In genomic region chr1:61560385-61560784, GRCh38 we compare ENCODE assay signal across 32 cellular contexts.
DNase-seq lines count a peak whose midpoint lies in the region; ATAC-seq, FAIRE-seq and TF ChIP-seq lines count a peak whose summit lies in the region.
"Had no signal": no experiment of that assay in that cellular context is flagged by ENCODE, and none has a peak within 500 bp of the region (broad histone marks: within the 10 kb centered on the region; RNA-seq: fewer than 3 reads in every experiment).

No MANE protein-coding gene starts in this region.

- POLR2A ChIA-PET in HepG2 (lab: Yijun Ruan, JAX): no interaction called here
- POLR2A ChIA-PET in A549 (lab: Yijun Ruan, JAX): interaction anchor here (0.6 kb wide), 1 partner anchor 303 kb away, joined by 9 read pairs; no protein-coding TSS in a partner anchor
- POLR2A ChIA-PET in K562 (lab: Yijun Ruan, JAX): no interaction called here

- H3K9ac ChIP-seq in HepG2 (ENCODE audit: insufficient read depth, low read depth, low read length) (no peak overlapping the region), K562 (ENCODE audit: insufficient read depth in 1 of 2, low read depth in 2 of 2, low read length in 2 of 2) (no peak overlapping the region)
- H3K9ac ChIP-seq: BLaER1; BLaER1 treated with 17β-estradiol and CSF1 and Interleukin-3, amounts not matched to agents 10 nM and 100 nM had no signal

- FAIRE-seq in HepG2 (lab: Jason Lieb, UNC) (no peak), A549 (lab: Jason Lieb, UNC) (no peak), K562 (lab: Jason Lieb, UNC) (no peak)
- FAIRE-seq: A204.1, D721Med had no signal

- H3K9me1 ChIP-seq in K562 (ENCODE audit: control insufficient read depth, insufficient read depth, low read length): no peaks in the 10 kb centered on the region

- CTCF ChIA-PET in HepG2 (lab: Yijun Ruan, JAX; ENCODE audit: low intra/inter-chr PET ratio, low total read pairs): no interaction called here
- CTCF ChIA-PET in A549 (lab: Yijun Ruan, JAX): no interaction called here
- CTCF ChIA-PET in K562 (lab: Yijun Ruan, JAX; ENCODE audit: low intra/inter-chr PET ratio): interaction anchor here (0.6 kb wide), 1 partner anchor 302 kb away, joined by 3 read pairs; no protein-coding TSS in a partner anchor

- DNase-seq in HepG2 (ENCODE audit: low spot score): no peak
- no peak for DNase-seq in right lobe of liver
- DNase-seq in A549 (ENCODE audit: low read depth in 1 of 2, low spot score in 1 of 2): no peak
- DNase-seq in K562 (ENCODE audit: extremely low read depth in 1 of 4, low spot score in 3 of 4): no peak
- no peak for DNase-seq in stomach
- DNase-seq: 8988T; ACHN; AML-193; BE2C; C1 segment of cervical spinal cord; Caco-2; Calu3; CD4-positive, alpha-beta memory T cell; CD4-positive, alpha-beta T cell; CD4-positive, CD25-positive, alpha-beta regulatory T cell; CD8-positive, alpha-beta memory T cell; CD8-positive, alpha-beta T cell; COR-L47; DMS 273 treated with DMSO at 0.1 percent for 48 hours; DMS153; DMS53; DMS79; DMS79 treated with DMSO at 0.1 percent for 48 hours; DND-41; EL had no signal

- BruUV-seq in HepG2 (replicated peaks; lab: Mats Ljungman, UMichigan) (no TSS peak), K562 (replicated peaks; lab: Mats Ljungman, UMichigan) (no TSS peak)

- H4K20me1 ChIP-seq in HepG2 (ENCODE audit: insufficient read depth, low read length) (no peaks in the 10 kb centered on the region), K562 (replicated peaks; ENCODE audit: control insufficient read depth, insufficient read depth, low read length) (no peaks in the 10 kb centered on the region)
- H4K20me1 ChIP-seq: BLaER1; BLaER1 treated with 17β-estradiol and CSF1 and Interleukin-3, amounts not matched to agents 10 nM and 100 nM had no signal

- no peaks in the 10 kb centered on the region for H3K4me1 ChIP-seq in HepG2 (ENCODE audit: insufficient read depth, low read length)
- no peaks in the 10 kb centered on the region for H3K4me1 ChIP-seq in right lobe of liver
- no peaks in the 10 kb centered on the region for H3K4me1 ChIP-seq in A549
- H3K4me1 ChIP-seq in K562 (replicated peaks in 1 of 2; ENCODE audit: control insufficient read depth in 2 of 2, insufficient read depth in 2 of 2, low read length in 2 of 2): no peaks in the 10 kb centered on the region
- no peaks in the 10 kb centered on the region for H3K4me1 ChIP-seq in stomach
- H3K4me1 ChIP-seq: BE2C; BLaER1; BLaER1 treated with 17β-estradiol and CSF1 and Interleukin-3, amounts not matched to agents 10 nM and 100 nM; Caco-2 had no signal

- H3K4me2 ChIP-seq in HepG2 (ENCODE audit: low read depth, low read length) (no peak overlapping the region), A549 (no peak overlapping the region), K562 (ENCODE audit: insufficient read depth, low read length) (no peak overlapping the region)
- H3K4me2 ChIP-seq: BLaER1; BLaER1 treated with 17β-estradiol and CSF1 and Interleukin-3, amounts not matched to agents 10 nM and 100 nM had no signal

- peaks cover under 1% of the 10 kb centered on the region; the same call in 1 of the 2 replicates for H3K9me3 ChIP-seq in HepG2 (ENCODE audit: low read length)
- H3K9me3 ChIP-seq in right lobe of liver: no peaks in the 10 kb centered on the region
- H3K9me3 ChIP-seq in A549: peaks cover 14% of the 10 kb centered on the region; the same call in 1 of the 3 replicates
- H3K9me3 ChIP-seq in K562 (replicated peaks; ENCODE audit: control insufficient read depth, insufficient read depth, low read depth, low read length): peaks cover 2% of the 10 kb centered on the region; the same call in 1 of the 2 replicates
- peaks cover 1 to 16% (median 9%) of the 10 kb centered on the region in 4 donors for H3K9me3 ChIP-seq in stomach
- H3K9me3 ChIP-seq: BE2C, Caco-2 had no signal

- in situ Hi-C loops in HepG2 (cut with HindIII; ENCODE audit: extremely low pct_ligation_motif_present, low pct_unique_long_range_greater_than_20kb): no loop called here
- in situ Hi-C loops in K562 (cut with MboI): no loop called here

- H3K27ac ChIP-seq in HepG2 (ENCODE audit: extremely low read length, insufficient read depth, low read length) (no peak overlapping the region), right lobe of liver (no peak overlapping the region), A549 (no peak overlapping the region), K562 (ENCODE audit: extremely low read depth, low read depth, low read length) (no peak overlapping the region), stomach (no peak overlapping the region)
- H3K27ac ChIP-seq: 22Rv1; BLaER1; BLaER1 treated with 17β-estradiol and CSF1 and Interleukin-3, amounts not matched to agents 10 nM and 100 nM; C4-2B had no signal

- WGBS in HepG2 (ENCODE audit: low lambda C conversion rate): 4% methylated on average over 2 of the region's 2 CpGs
- WGBS in right lobe of liver (ENCODE audit: insufficient coverage, low coverage, low lambda C conversion rate, missing lambda C conversion rate): 42% methylated on average over 2 of the region's 2 CpGs
- WGBS in A549 (ENCODE audit: missing lambda C conversion rate): 14% methylated on average over 2 of the region's 2 CpGs
- WGBS in K562 (ENCODE audit: insufficient coverage, low coverage, missing lambda C conversion rate): 0% methylated on average over 2 of the region's 2 CpGs
- WGBS in stomach, 5 donors: 76 to 87% (median 83%) methylated on average over 2 of the region's 2 CpGs

- TF ChIP-seq RAD21 in HepG2 (CRISPR knock-in tag; IDR thresholded peaks at IDR 0.05) (no peak), A549 (conservative IDR thresholded peaks at IDR 0.05 in 1 of 2, IDR thresholded peaks at IDR 0.05 in 1 of 2) (no peak), K562 (CRISPR knock-in tag; conservative IDR thresholded peaks at IDR 0.05 in 1 of 2, IDR thresholded peaks at IDR 0.05 in 1 of 2) (no peak)

- no peaks in the 10 kb centered on the region; a peak in 1 of 5 replicates for H3K27me3 ChIP-seq in HepG2 (ENCODE audit: control insufficient read depth in 1 of 2, insufficient read depth in 2 of 2, low read length in 2 of 2)
- no peaks in the 10 kb centered on the region for H3K27me3 ChIP-seq in right lobe of liver
- H3K27me3 ChIP-seq in K562 (ENCODE audit: control insufficient read depth in 2 of 2, insufficient read depth in 2 of 2, low read length in 2 of 2): no peaks in the 10 kb centered on the region
- no peaks in the 10 kb centered on the region for H3K27me3 ChIP-seq in stomach
- H3K27me3 ChIP-seq: BE2C; BLaER1; BLaER1 treated with 17β-estradiol and CSF1 and Interleukin-3, amounts not matched to agents 10 nM and 100 nM had no signal

- TF ChIP-seq CTCF in HepG2 (CRISPR knock-in tag; IDR thresholded peaks at IDR 0.05): no peak
- TF ChIP-seq CTCF in right lobe of liver (IDR thresholded peaks at IDR 0.05): no peak
- TF ChIP-seq CTCF in A549 (IDR thresholded peaks at IDR 0.05): no peak
- no peak for TF ChIP-seq CTCF in K562 (IDR thresholded peaks at IDR 0.05 in 2 of 3, conservative IDR thresholded peaks at IDR 0.05 in 1 of 3; ENCODE audit: insufficient read depth in 2 of 3, low read depth in 1 of 3, low read length in 3 of 3)
- TF ChIP-seq CTCF in stomach (IDR thresholded peaks at IDR 0.05): no peak

- H2AFZ ChIP-seq in HepG2 (ENCODE audit: low read length): no peak overlapping the region
- H2AFZ ChIP-seq in K562 (ENCODE audit: low read depth, low read length): no peak overlapping the region

- H3K4me3 ChIP-seq in HepG2 (replicated peaks in 1 of 3; ENCODE audit: insufficient read depth in 1 of 3, low read depth in 2 of 3, low read length in 3 of 3) (no peak overlapping the region), right lobe of liver (no peak overlapping the region), A549 (no peak overlapping the region), K562 (no peak overlapping the region), stomach (no peak overlapping the region)
- H3K4me3 ChIP-seq: BLaER1; BLaER1 treated with 17β-estradiol and CSF1 and Interleukin-3, amounts not matched to agents 10 nM and 100 nM had no signal

- TF ChIP-seq EP300 in HepG2 (IDR thresholded peaks at IDR 0.05; ENCODE audit: low read depth in 2 of 2, low read length in 2 of 2): no peak
- no peak for TF ChIP-seq EP300 in HepG2 (CRISPR knock-in tag; IDR thresholded peaks at IDR 0.05; ENCODE audit: borderline replicate concordance)
- no peak for TF ChIP-seq EP300 in A549 (IDR thresholded peaks at IDR 0.05)
- TF ChIP-seq EP300 in K562 (IDR thresholded peaks at IDR 0.05; ENCODE audit: low read length): no peak
- TF ChIP-seq EP300 in stomach (IDR thresholded peaks at IDR 0.05): no peak

- ATAC-seq in HepG2: no peak
- no peak for ATAC-seq in right lobe of liver
- ATAC-seq in A549: no peak
- no peak for ATAC-seq in K562
- no peak for ATAC-seq in GM21717 (IDR thresholded peaks at IDR 0.05; ENCODE audit: unreplicated experiment)
- ATAC-seq: CD8-positive, alpha-beta T cell had no signal

- H3K79me2 ChIP-seq in HepG2 (ENCODE audit: insufficient read depth, low read length) (no peaks in the 10 kb centered on the region), K562 (ENCODE audit: control insufficient read depth, insufficient read depth, low read length) (no peaks in the 10 kb centered on the region)

- no peaks in the 10 kb centered on the region for H3K36me3 ChIP-seq in HepG2 (replicated peaks in 1 of 2; ENCODE audit: control insufficient read depth in 1 of 2, insufficient read depth in 2 of 2, low read length in 2 of 2)
- H3K36me3 ChIP-seq in right lobe of liver: no peaks in the 10 kb centered on the region
- H3K36me3 ChIP-seq in K562 (ENCODE audit: control insufficient read depth, insufficient read depth, low read length): no peaks in the 10 kb centered on the region
- H3K36me3 ChIP-seq in stomach: no peaks in the 10 kb centered on the region
- H3K36me3 ChIP-seq: BE2C; BLaER1; BLaER1 treated with 17β-estradiol and CSF1 and Interleukin-3, amounts not matched to agents 10 nM and 100 nM had no signal

- TF ChIP-seq POLR2A in HepG2 (IDR thresholded peaks at IDR 0.05; ENCODE audit: insufficient read depth in 1 of 2, low read depth in 2 of 2, low read length in 2 of 2) (no peak), right lobe of liver (IDR thresholded peaks at IDR 0.05) (no peak), A549 (IDR thresholded peaks at IDR 0.05; ENCODE audit: low read length) (no peak), K562 (conservative IDR thresholded peaks at IDR 0.05) (no peak), stomach (IDR thresholded peaks at IDR 0.05) (no peak)

- intact Hi-C loops in HepG2 (cut with micrococcal nuclease; ENCODE audit: unreplicated experiment) (no loop called here), right lobe of liver (cut with DNase I) (no loop called here), K562 (cut with micrococcal nuclease) (no loop called here), stomach (cut with DNase I; ENCODE audit: low total_unique reads) (no loop called here)

TF ChIP-seq in HepG2, 621 proteins besides CTCF, POLR2A, EP300 and RAD21 (continues in another document):
- TF ChIP-seq MAFF (IDR thresholded peaks at IDR 0.05; ENCODE audit: low read depth, low read length): peak; percentile 26; the same call in 1 of the 2 replicates

TF ChIP-seq in A549, 52 proteins besides CTCF, POLR2A, EP300 and RAD21:
- TF ChIP-seq HOXB5 (CRISPR knock-in tag; IDR thresholded peaks at IDR 0.05) (no peak), MAFK (IDR thresholded peaks at IDR 0.05; ENCODE audit: partially characterized antibody) (peak; percentile 28), HOXA7 (CRISPR knock-in tag; IDR thresholded peaks at IDR 0.05) (no peak)

TF ChIP-seq in K562, 482 proteins besides CTCF, POLR2A, EP300 and RAD21 (continues in another document):
- no peak for TF ChIP-seq CBFB (CRISPR knock-in tag; IDR thresholded peaks at IDR 0.05)
- TF ChIP-seq ZNF316 (IDR thresholded peaks at IDR 0.05): peak; percentile 67

Comparison
In these comparisons a context has a peak if more than half of its experiments do, and no peak if none do; other contexts are left out.
1. Of the 241 proteins assayed by ChIP-seq in both HepG2 and K562: peak only in HepG2: MAFK; only in K562: none; in both: MAFF; in neither: 239.